9 cellular contexts compared by ENCODE assay signal in genomic region chr17:1347681-1348318, GRCh38. TPM values are rescaled to one million over a fixed set of nuclear protein-coding genes. Genes with fewer than 3 reads are reported as not detected.
A peak's percentile ranks its signal among the peaks of the same experiment; 100 is the strongest.
DNase-seq lines count a peak whose midpoint lies in the region; ATAC-seq and TF ChIP-seq lines count a peak whose summit lies in the region.
"Had no signal": no experiment of that assay in that cellular context is flagged by ENCODE, and none has a peak within 500 bp of the region (broad histone marks: within the 10 kb centered on the region; RNA-seq: fewer than 3 reads in every experiment).

No MANE protein-coding gene starts in this region.

- H3K9me3 ChIP-seq in esophagus (ENCODE audit: control insufficient read depth in 2 of 2, insufficient read depth in 1 of 2, low read depth in 1 of 2, low read length in 1 of 2) (no peaks in the 10 kb centered on the region), WERI-Rb-1 (ENCODE audit: severe bottlenecking) (no peaks in the 10 kb centered on the region)

- H3K4me1 ChIP-seq in esophagus (ENCODE audit: control insufficient read depth in 2 of 2, insufficient read depth in 2 of 2, low read length in 1 of 2) = no peaks in the 10 kb centered on the region

- H3K36me3 ChIP-seq in esophagus (ENCODE audit: control insufficient read depth in 2 of 2, insufficient read depth in 2 of 2, low read length in 1 of 2) = peaks cover 8 to 19% of the 10 kb centered on the region in 2 donors
- peaks cover 79% of the 10 kb centered on the region for H3K36me3 ChIP-seq in WERI-Rb-1

- no peak for TF ChIP-seq CTCF in WERI-Rb-1 (IDR thresholded peaks at IDR 0.05; ENCODE audit: low read depth, low read length)

- peaks cover 0 to 5% of the 10 kb centered on the region in 2 donors for H3K36me3 Mint-ChIP-seq in naive B cell

- peak; percentile 74 for ATAC-seq in stimulated activated naive CD8-positive, alpha-beta T cell treated with anti-CD3 and anti-CD28 coated beads, Interleukin-15, Interleukin-2, amounts not matched to agents 100 U/mL and 50 U/mL, for 24 hours
- no peak for ATAC-seq in stimulated activated naive CD8-positive, alpha-beta T cell treated with anti-CD3 and anti-CD28 coated beads, Interleukin-15, amount 100 ng/mL, for 72 hours
- peak in 1 of 2 donors; percentile 20 for ATAC-seq in naive B cell (ENCODE audit: low read depth in 2 of 2)
- ATAC-seq in GM18867 (IDR thresholded peaks at IDR 0.05; ENCODE audit: unreplicated experiment) = no peak

- peak; percentile 37 for DNase-seq in stimulated activated naive CD8-positive, alpha-beta T cell treated with anti-CD3 and anti-CD28 coated beads, Interleukin-15, Interleukin-2, amounts not matched to agents 100 U/mL and 50 U/mL, for 24 hours
- DNase-seq in stimulated activated naive CD8-positive, alpha-beta T cell treated with anti-CD3 and anti-CD28 coated beads, Interleukin-15, amount 100 ng/mL, for 72 hours = no peak
- DNase-seq in naive B cell = no peak
- no peak for DNase-seq in COR-L47 (lab: John Stamatoyannopoulos, UW)
- no peak for DNase-seq in WERI-Rb-1
- DNase-seq in NCI-H1417 (lab: John Stamatoyannopoulos, UW) = no peak
- DNase-seq: SIG-M5 had no signal

- no peaks in the 10 kb centered on the region for H3K27me3 Mint-ChIP-seq in stimulated activated naive CD8-positive, alpha-beta T cell treated with anti-CD3 and anti-CD28 coated beads, Interleukin-15, amount 100 ng/mL, for 72 hours
- H3K27me3 Mint-ChIP-seq in naive B cell = no peaks in the 10 kb centered on the region

- no peak overlapping the region for H3K4me3 Mint-ChIP-seq in stimulated activated naive CD8-positive, alpha-beta T cell treated with anti-CD3 and anti-CD28 coated beads, Interleukin-15, amount 100 ng/mL, for 72 hours
- H3K4me3 Mint-ChIP-seq in naive B cell = peak overlapping the region in 2 of 8 donors; percentile 18 to 61

- H3K9me3 Mint-ChIP-seq in stimulated activated naive CD8-positive, alpha-beta T cell treated with anti-CD3 and anti-CD28 coated beads, Interleukin-15, amount 100 ng/mL, for 72 hours = no peaks in the 10 kb centered on the region
- H3K9me3 Mint-ChIP-seq in naive B cell = no peaks in the 10 kb centered on the region

- H3K27me3 ChIP-seq in esophagus (ENCODE audit: control insufficient read depth in 1 of 2, insufficient read depth in 2 of 2, low read length in 2 of 2) (no peaks in the 10 kb centered on the region), WERI-Rb-1 (ENCODE audit: insufficient read depth, low read depth, severe bottlenecking) (no peaks in the 10 kb centered on the region)

- H3K4me1 Mint-ChIP-seq in stimulated activated naive CD8-positive, alpha-beta T cell treated with anti-CD3 and anti-CD28 coated beads, Interleukin-15, amount 100 ng/mL, for 72 hours = peaks cover 41% of the 10 kb centered on the region
- H3K4me1 Mint-ChIP-seq in naive B cell = peaks cover 7 to 8% (median 7%) of the 10 kb centered on the region in 3 donors

- 30 to 32% methylated on average over 9 of the region's 9 CpGs for WGBS in esophagus, 2 donors

- H3K27ac ChIP-seq in esophagus (ENCODE audit: low read depth in 2 of 2, low read length in 1 of 2) (peak overlapping the region; percentile 60 to 73), WERI-Rb-1 (no peak overlapping the region)

- H3K4me3 ChIP-seq in esophagus (ENCODE audit: low read depth in 1 of 2, low read length in 2 of 2) = peak overlapping the region in 1 of 2 donors; percentile 29
- no peak overlapping the region for H3K4me3 ChIP-seq in WERI-Rb-1 (ENCODE audit: low read depth, low read length)

- H3K27ac Mint-ChIP-seq in stimulated activated naive CD8-positive, alpha-beta T cell treated with anti-CD3 and anti-CD28 coated beads, Interleukin-15, amount 100 ng/mL, for 72 hours = peak overlapping the region in 1 of 2 donors; percentile 20
- H3K27ac Mint-ChIP-seq in naive B cell = peak overlapping the region in 5 of 6 donors; percentile 53 to 97 (median 74)

RNA-seq across cellular contexts. Expression of gene YWHAE, which starts 52.2 kb away (rescaled TPM):
- 100 to 1,000 TPM; 246 to 324 TPM for polyA plus RNA-seq in esophagus
- polyA plus RNA-seq in naive B cell (ENCODE audit: low read depth in 6 of 6) = 10 to 100 TPM; 41.6 to 51.5 (median 44.8) TPM

Comparison
In these comparisons a context has a peak if more than half of its experiments do, and no peak if none do; other contexts are left out.
1. RNA of gene YWHAE, which starts 52.2 kb away (polyA plus RNA-seq): 246 to 324 TPM in esophagus; 41.6 to 51.5 TPM in naive B cell; every median in the first group is over 4 times any median in the second.